In the genomic region with DNA sequence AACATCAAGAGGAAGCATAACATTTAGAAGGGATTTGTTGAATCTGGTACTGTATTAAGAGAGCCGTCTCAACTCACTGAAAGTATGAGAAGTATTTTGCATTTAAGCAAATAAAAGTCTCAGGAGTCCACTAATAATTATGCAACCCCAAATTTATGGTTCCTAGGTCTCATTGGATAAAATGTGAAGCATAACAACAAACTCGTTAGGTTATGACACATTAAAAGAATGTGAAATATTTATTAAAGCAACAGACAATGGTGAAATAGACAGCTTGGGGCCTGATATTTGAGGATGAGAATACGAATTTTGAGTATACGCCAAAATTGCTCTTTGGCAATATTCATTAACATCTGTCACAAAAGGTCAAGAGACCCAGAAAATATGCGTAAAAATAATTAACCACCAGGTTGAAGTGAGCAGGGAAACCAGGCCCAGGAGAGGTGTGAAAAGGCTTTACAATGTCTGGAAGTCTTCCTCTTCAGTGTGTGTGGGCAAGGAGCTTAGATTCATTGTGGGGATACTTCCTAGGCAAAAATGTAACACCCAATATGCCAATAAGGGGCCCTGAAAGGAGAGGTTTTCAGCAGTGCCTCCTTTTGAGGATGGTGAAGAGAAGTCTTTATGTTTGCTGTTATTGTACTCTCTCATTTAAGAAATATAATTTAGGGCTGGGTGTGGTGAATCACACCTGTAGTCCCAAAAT, we compare ENCODE assay signal across 22 cellular contexts.
A peak's percentile ranks its signal among the peaks of the same experiment; 100 is the strongest.
DNase-seq lines count a peak whose midpoint lies in the region; ATAC-seq and TF ChIP-seq lines count a peak whose summit lies in the region.
"Had no signal": no experiment of that assay in that cellular context is flagged by ENCODE, and none has a peak within 500 bp of the region (broad histone marks: within the 10 kb centered on the region; RNA-seq: fewer than 3 reads in every experiment).

No MANE protein-coding gene starts in this region.

- no peak overlapping the region for H3K4me3 ChIP-seq in fibroblast of pulmonary artery (replicated peaks; ENCODE audit: low read depth, low read length)
- H3K4me3 ChIP-seq in subcutaneous abdominal adipose tissue (ENCODE audit: low read depth in 1 of 5, low read length in 5 of 5) = no peak overlapping the region
- H3K4me3 ChIP-seq: HAP-1, thoracic aorta had no signal

- peaks cover 0 to 3% (median 0%) of the 10 kb centered on the region in 5 donors for H3K9me3 ChIP-seq in subcutaneous abdominal adipose tissue (ENCODE audit: control insufficient read depth in 5 of 5, low read length in 5 of 5)
- H3K9me3 ChIP-seq: HAP-1, thoracic aorta had no signal

- ATAC-seq in left colon = no peak
- ATAC-seq: right cardiac atrium; stimulated activated naive B cell treated with anti-CD40 and anti-IgM and Interleukin-4, amounts not matched to agents 10 μg/mL and 1 μg/mL and 100 μg/mL, for 72 hours had no signal

- H3K36me3 ChIP-seq in subcutaneous abdominal adipose tissue (ENCODE audit: control insufficient read depth in 5 of 5, insufficient read depth in 5 of 5, low read length in 5 of 5) = no peaks in the 10 kb centered on the region
- H3K36me3 ChIP-seq: HAP-1, thoracic aorta had no signal

- TF ChIP-seq CTCF in fibroblast of pulmonary artery (IDR thresholded peaks at IDR 0.05; ENCODE audit: low read length, missing control alignments) = no peak

- intact Hi-C loops in left colon (cut with DNase I, micrococcal nuclease) = no loop called here

- peak overlapping the region; percentile 75 for H3K27ac ChIP-seq in subcutaneous abdominal adipose tissue (ENCODE audit: low read depth, low read length)
- H3K27ac ChIP-seq: parathyroid adenoma, thoracic aorta had no signal

- H3K9ac ChIP-seq in subcutaneous abdominal adipose tissue (ENCODE audit: low read length in 5 of 5) = peak overlapping the region in 1 of 5 donors; percentile 6
- H3K9ac ChIP-seq: parathyroid adenoma had no signal

- peaks cover 0 to 28% (median 18%) of the 10 kb centered on the region in 5 donors for H3K4me1 ChIP-seq in subcutaneous abdominal adipose tissue (ENCODE audit: control insufficient read depth in 5 of 5, insufficient read depth in 5 of 5, low read length in 5 of 5)
- H3K4me1 ChIP-seq: HAP-1, parathyroid adenoma had no signal

- peak; percentile 51 for DNase-seq in EL
- peak; percentile 45 for DNase-seq in LHCN-M2 (ENCODE audit: low read depth)
- peak; percentile 16 for DNase-seq in fibroblast of pulmonary artery (ENCODE audit: low read depth)
- DNase-seq in left colon = no peak
- no peak for DNase-seq in hypothalamus (lab: John Stamatoyannopoulos, UW)
- no peak for DNase-seq in ecto neural progenitor cell (ENCODE audit: low spot score)
- DNase-seq: activated CD4-positive, alpha-beta T cell treated with anti-CD3 and anti-CD28 coated beads, Interleukin-2, amount 50 U/mL, for 1 hour; cerebellar nuclear complex; DMS79; hippocampal formation; NCI-H1105 treated with DMSO at 0.1 percent for 48 hours; NCI-H2081 treated with DMSO at 0.1 percent for 48 hours; nephron progenitor cell; OCI-M1; right cardiac atrium; stimulated activated CD4-positive, alpha-beta T cell treated with anti-CD3 and anti-CD28 coated beads, Interleukin-12 subunit alpha, Interleukin-12 subunit beta, amount 100 ng/mL, for 4 hours; stimulated activated CD4-positive, alpha-beta T cell treated with anti-CD3 and anti-CD28 coated beads, Interleukin-4, amount 100 ng/mL, for 24 hours; stimulated activated naive B cell treated with anti-CD40 and anti-IgM and Interleukin-4, amounts not matched to agents 10 μg/mL and 1 μg/mL and 100 μg/mL, for 72 hours had no signal

- H3K27me3 ChIP-seq in subcutaneous abdominal adipose tissue (ENCODE audit: control insufficient read depth in 5 of 5, insufficient read depth in 4 of 5, low read length in 5 of 5) = no peaks in the 10 kb centered on the region

Comparison
In these comparisons a context has a peak if more than half of its experiments do, and no peak if none do; other contexts are left out.
1. DNase-seq: peak in EL (single experiment), LHCN-M2 (single experiment) and fibroblast of pulmonary artery (single experiment); none in left colon (0 of 2), hypothalamus (0 of 51) and ecto neural progenitor cell (single experiment).